ENCODE assay signal across 21 cellular contexts in genomic region chr11:108364159-108364558, GRCh38.
DNase-seq lines count a peak whose midpoint lies in the region; ATAC-seq and TF ChIP-seq lines count a peak whose summit lies in the region.
"Had no signal": no experiment of that assay in that cellular context is flagged by ENCODE, and none has a peak within 500 bp of the region (broad histone marks: within the 10 kb centered on the region; RNA-seq: fewer than 3 reads in every experiment).

No MANE protein-coding gene starts in this region.

- no peak overlapping the region for H3K9ac ChIP-seq in GM23248

- peaks cover 6% of the 10 kb centered on the region; the same call in 1 of the 2 replicates for H3K36me3 ChIP-seq in GM23248 (ENCODE audit: low read depth)
- 0 out of 2 replicates have a peak, but pooled peaks cover 2% of the 10 kb centered on the region for H3K36me3 ChIP-seq in HAP-1 (replicated peaks)

- H3K4me3 ChIP-seq in GM23248 (no peak overlapping the region), HAP-1 (no peak overlapping the region)
- H3K4me3 ChIP-seq: right atrium auricular region had no signal

- in situ Hi-C loops in GM23248 (cut with MboI) (no loop called here), HAP-1 (cut with MboI; ENCODE audit: low sequenced_read_pairs) (no loop called here)

- CTCF ChIA-PET in HEK293T (lab: Yijun Ruan, JAX): interaction anchor here (1.4 kb wide), 1 partner anchor 246 kb away, joined by 3 read pairs; no protein-coding TSS in a partner anchor

- H3K27me3 Mint-ChIP-seq in chondrocyte (ENCODE audit: low read depth) (no peaks in the 10 kb centered on the region), memory B cell (no peaks in the 10 kb centered on the region)
- H3K27me3 Mint-ChIP-seq: activated B cell treated with CpG ODN at 0.5 μM for 24 hours; activated CD4-positive, alpha-beta memory T cell treated with anti-CD3 and anti-CD28 coated beads, Interleukin-2, amount 10 ng/mL, durations not matched to agents 7 days and 5 days; activated T-cell treated with anti-CD3 and anti-CD28 coated beads, Interleukin-2, amount 50 U/mL, for 24 hours; naive B cell had no signal

- H3K9me3 ChIP-seq in GM23248 (ENCODE audit: low read depth): no peaks in the 10 kb centered on the region
- no peaks in the 10 kb centered on the region for H3K9me3 ChIP-seq in HAP-1
- H3K9me3 ChIP-seq: right atrium auricular region had no signal

- H3K9me3 Mint-ChIP-seq in chondrocyte (ENCODE audit: low read depth) (no peaks in the 10 kb centered on the region), memory B cell (no peaks in the 10 kb centered on the region)
- H3K9me3 Mint-ChIP-seq: activated B cell treated with CpG ODN at 0.5 μM for 24 hours; CD8-positive, alpha-beta T cell had no signal

- peaks cover 14% of the 10 kb centered on the region for H3K4me1 ChIP-seq in GM23248 (ENCODE audit: insufficient read depth)
- no peaks in the 10 kb centered on the region for H3K4me1 ChIP-seq in HAP-1
- H3K4me1 ChIP-seq: right atrium auricular region had no signal

- POLR2A ChIA-PET in HEK293T (lab: Yijun Ruan, JAX): no interaction called here

- H4K20me1 ChIP-seq in GM23248 (ENCODE audit: insufficient read depth): no peaks in the 10 kb centered on the region

- H3K4me3 Mint-ChIP-seq in chondrocyte (ENCODE audit: unreplicated experiment) (no peak overlapping the region), memory B cell (no peak overlapping the region)
- H3K4me3 Mint-ChIP-seq: activated B cell treated with CpG ODN at 0.5 μM for 24 hours; activated CD4-positive, alpha-beta memory T cell treated with anti-CD3 and anti-CD28 coated beads, Interleukin-2, amount 10 ng/mL, durations not matched to agents 7 days and 5 days; activated T-cell treated with anti-CD3 and anti-CD28 coated beads, Interleukin-2, amount 50 U/mL, for 24 hours; CD8-positive, alpha-beta T cell; naive B cell had no signal

- peaks cover 12% of the 10 kb centered on the region; the same call in 1 of the 2 replicates for H3F3A ChIP-seq in GM23248 (ENCODE audit: insufficient read depth)

- H3K27me3 ChIP-seq in GM23248 (replicated peaks; ENCODE audit: insufficient read depth) (no peaks in the 10 kb centered on the region), HAP-1 (ENCODE audit: low read depth) (no peaks in the 10 kb centered on the region)
- H3K27me3 ChIP-seq: right atrium auricular region had no signal

- no peak overlapping the region for H3K4me2 ChIP-seq in GM23248 (ENCODE audit: unreplicated experiment)

- no peaks in the 10 kb centered on the region for H3K9me2 ChIP-seq in GM23248 (ENCODE audit: insufficient read depth)

- H3K4me1 Mint-ChIP-seq in chondrocyte (ENCODE audit: low read depth) (no peaks in the 10 kb centered on the region), memory B cell (no peaks in the 10 kb centered on the region)
- H3K4me1 Mint-ChIP-seq: activated B cell treated with CpG ODN at 0.5 μM for 24 hours; activated CD4-positive, alpha-beta memory T cell treated with anti-CD3 and anti-CD28 coated beads, Interleukin-2, amount 10 ng/mL, durations not matched to agents 7 days and 5 days; naive B cell had no signal

- H2AFZ ChIP-seq in GM23248: no peak overlapping the region

- no peaks in the 10 kb centered on the region for H3K79me2 ChIP-seq in GM23248 (ENCODE audit: insufficient read depth)

- DNase-seq in AG20443 (ENCODE audit: low spot score) (peak; percentile 19), GM23248 (peak; percentile 34), chondrocyte (ENCODE audit: low spot score) (no peak), memory B cell (ENCODE audit: low spot score in 2 of 2) (no peak), HAP-1 (ENCODE audit: low spot score in 2 of 2) (no peak), NCI-H2196 (lab: John Stamatoyannopoulos, UW; ENCODE audit: unreplicated experiment) (no peak), HEK293T (ENCODE audit: extremely low spot score) (no peak)
- DNase-seq: activated B cell treated with CpG ODN at 0.5 μM for 24 hours; activated CD4-positive, alpha-beta memory T cell treated with anti-CD3 and anti-CD28 coated beads, Interleukin-2, amount 10 ng/mL, durations not matched to agents 7 days and 5 days; activated naive CD4-positive, alpha-beta T cell treated with Interleukin-2 at 50 U/mL for 16 hours; activated T-cell treated with anti-CD3 and anti-CD28 coated beads, Interleukin-2, amount 50 U/mL, for 24 hours; aorta; CD8-positive, alpha-beta T cell; central memory CD4-positive, alpha-beta T cell; GDM1; KG1; mesendoderm; naive B cell; NCI-H2171; T1000 had no signal

- no peak overlapping the region for H3K27ac ChIP-seq in GM23248
- H3K27ac ChIP-seq: right atrium auricular region had no signal

- TF ChIP-seq CTCF in chondrocyte (IDR thresholded peaks at IDR 0.05): no peak

- 89% methylated on average over 2 of the region's 2 CpGs for whole genome bisulfite sequencing in GM23248 (ENCODE audit: low coverage in 1 of 2, low lambda C conversion rate in 2 of 2, missing lambda C conversion rate in 2 of 2), 2 experiments

- H3K36me3 Mint-ChIP-seq in chondrocyte (ENCODE audit: low read depth) (peaks cover 15% of the 10 kb centered on the region), memory B cell (peaks cover 35% of the 10 kb centered on the region)

- no peak for ATAC-seq in memory B cell (ENCODE audit: low read depth)
- ATAC-seq: CD8-positive, alpha-beta T cell had no signal

- peak overlapping the region; percentile 2 for H3K27ac Mint-ChIP-seq in chondrocyte (ENCODE audit: unreplicated experiment)
- H3K27ac Mint-ChIP-seq in memory B cell: peak overlapping the region; percentile 73
- H3K27ac Mint-ChIP-seq: activated B cell treated with CpG ODN at 0.5 μM for 24 hours; activated CD4-positive, alpha-beta memory T cell treated with anti-CD3 and anti-CD28 coated beads, Interleukin-2, amount 10 ng/mL, durations not matched to agents 7 days and 5 days had no signal

TF ChIP-seq in HEK293T, 16 proteins besides CTCF, POLR2A, EP300 and RAD21:
- no peak for TF ChIP-seq CTBP1 (IDR thresholded peaks at IDR 0.05; ENCODE audit: borderline replicate concordance)
- no peak for TF ChIP-seq LEF1 (IDR thresholded peaks at IDR 0.05; ENCODE audit: borderline replicate concordance)
- TF ChIP-seq BHLHE40 (IDR thresholded peaks at IDR 0.05; ENCODE audit: borderline replicate concordance): no peak
- TF ChIP-seq TARDBP (IDR thresholded peaks at IDR 0.05): no peak
- no peak for TF ChIP-seq FOXM1 (IDR thresholded peaks at IDR 0.05; ENCODE audit: borderline replicate concordance)
- TF ChIP-seq L3MBTL2 (conservative IDR thresholded peaks at IDR 0.05): no peak
- TF ChIP-seq SP1 (IDR thresholded peaks at IDR 0.05): no peak
- TF ChIP-seq HDGF (IDR thresholded peaks at IDR 0.05; ENCODE audit: borderline replicate concordance): no peak
- TF ChIP-seq PKNOX1 (IDR thresholded peaks at IDR 0.05): no peak
- no peak for TF ChIP-seq SUZ12 (IDR thresholded peaks at IDR 0.05)
- TF ChIP-seq ELF4 (IDR thresholded peaks at IDR 0.05): no peak
- no peak for TF ChIP-seq NFRKB (IDR thresholded peaks at IDR 0.05)
- TF ChIP-seq ARNT (IDR thresholded peaks at IDR 0.05): no peak
- no peak for TF ChIP-seq FOXA1 (IDR thresholded peaks at IDR 0.05)
- TF ChIP-seq FOXK2 (IDR thresholded peaks at IDR 0.05): no peak

Comparison
In these comparisons a context has a peak if more than half of its experiments do, and no peak if none do; other contexts are left out.
1. DNase-seq: peak in AG20443 (single experiment) and GM23248 (single experiment); none in chondrocyte (single experiment), memory B cell (0 of 2), HAP-1 (0 of 2), NCI-H2196 (single experiment) and HEK293T (single experiment).